Comparison of ENCODE assay signal across 8 cellular contexts in the genomic region with DNA sequence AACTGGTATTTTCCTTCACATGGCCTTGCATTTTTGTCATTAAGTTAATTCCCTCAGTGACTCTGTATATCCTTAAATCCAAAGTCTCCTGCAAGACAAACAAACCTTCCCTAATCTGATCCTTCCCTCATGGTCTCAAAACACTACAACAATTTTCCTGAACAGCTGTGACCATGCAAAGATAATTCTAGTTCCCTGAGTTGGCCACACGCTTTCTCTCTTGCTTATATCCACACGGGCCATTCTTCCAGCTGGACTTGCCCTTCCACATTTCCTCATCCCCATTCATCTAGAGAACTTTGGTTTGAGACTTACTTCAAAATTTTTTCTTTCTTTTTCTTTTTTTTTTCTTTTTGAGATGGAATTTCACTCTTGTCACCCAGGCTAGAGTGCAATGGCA.
"Had no signal": no experiment of that assay in that cellular context is flagged by ENCODE, and none has a peak within 500 bp of the region (broad histone marks: within the 10 kb centered on the region; RNA-seq: fewer than 3 reads in every experiment).

No MANE protein-coding gene starts in this region.

- FAIRE-seq: HTR-8/SVneo, K562 had no signal

- H3K4me3 ChIP-seq: HAP-1, K562 had no signal

- DNase-seq: GOT3, H7, HFFc6, IMR-90 had no signal

- ATAC-seq: HCT116, K562 had no signal

- H3K36me3 ChIP-seq: HAP-1 had no signal

- H3K9me3 ChIP-seq: HAP-1 had no signal

- H3K4me1 ChIP-seq: HAP-1 had no signal
